27 cellular contexts compared by ENCODE assay signal in the genomic region with DNA sequence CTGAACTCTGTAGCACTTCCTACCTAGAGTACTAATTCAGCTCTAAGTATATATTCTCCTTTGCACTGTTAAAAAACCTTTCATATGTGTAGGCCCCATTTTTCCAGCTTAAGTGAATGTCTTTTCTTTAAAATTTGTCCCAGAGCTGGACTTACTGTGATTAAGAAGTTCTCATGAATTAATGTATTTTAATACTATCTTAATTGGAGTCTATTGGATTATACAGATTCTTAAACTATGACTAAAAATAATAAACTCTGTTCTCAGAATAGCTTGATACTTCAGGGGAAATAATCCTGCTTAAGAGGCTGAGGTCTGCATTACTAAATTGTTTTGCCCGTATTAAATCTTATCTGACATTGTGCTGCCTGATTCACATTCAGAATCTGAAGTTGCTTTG.
"Had no signal": no experiment of that assay in that cellular context is flagged by ENCODE, and none has a peak within 500 bp of the region (broad histone marks: within the 10 kb centered on the region; RNA-seq: fewer than 3 reads in every experiment).

No MANE protein-coding gene starts in this region.

- ATAC-seq: activated naive CD4-positive, alpha-beta T cell treated with anti-CD3 and anti-CD28 coated beads, Interleukin-2, amount 50 U/mL, for 72 hours; activated T-cell treated with anti-CD3 and anti-CD28 coated beads, Interleukin-2, amount 50 U/mL, for 72 hours; gastroesophageal sphincter; heart right ventricle; WTC11 had no signal

- DNase-seq: activated CD4-positive, alpha-beta memory T cell treated with anti-CD3 and anti-CD28 coated beads, Interleukin-2, amount 10 ng/mL, durations not matched to agents 7 days and 5 days; activated CD4-positive, alpha-beta T cell treated with anti-CD3 and anti-CD28 coated beads for 1 hour; activated CD4-positive, alpha-beta T cell treated with anti-CD3 and anti-CD28 coated beads for 4 hours; activated CD4-positive, alpha-beta T cell treated with anti-CD3 and anti-CD28 coated beads, Interleukin-2, amount 10 ng/mL, durations not matched to agents 7 days and 5 days; activated CD4-positive, alpha-beta T cell treated with anti-CD3 and anti-CD28 coated beads, Interleukin-2, amount 50 U/mL, for 4 hours; activated CD8-positive, alpha-beta memory T cell treated with anti-CD3 and anti-CD28 coated beads, Interleukin-2, amount 50 U/mL, for 48 hours; activated gamma-delta T cell; activated naive CD4-positive, alpha-beta T cell; activated naive CD4-positive, alpha-beta T cell treated with anti-CD3 and anti-CD28 coated beads, Interleukin-2, amount 10 ng/mL, durations not matched to agents 7 days and 5 days; activated naive CD8-positive, alpha-beta T cell treated with anti-CD3 and anti-CD28 coated beads, Interleukin-2, amount 10 ng/mL, durations not matched to agents 7 days and 5 days; activated T-cell treated with anti-CD3 and anti-CD28 coated beads for 4 hours; activated T-cell treated with anti-CD3 and anti-CD28 coated beads, Interleukin-2, amount 50 U/mL, for 24 hours; activated T-cell treated with anti-CD3 and anti-CD28 coated beads, Interleukin-2, amount 50 U/mL, for 72 hours; central memory CD4-positive, alpha-beta T cell; cerebellar nuclear complex; colonic mucosa; effector CD8-positive, alpha-beta T cell; esophagus squamous epithelium; foreskin melanocyte; heart right ventricle; T-helper 2 cell had no signal

- H3K4me3 ChIP-seq: ascending aorta, breast epithelium, cardiac muscle cell, colonic mucosa, esophagus squamous epithelium, gastroesophageal sphincter, heart right ventricle had no signal
